Comparison of ENCODE assay signal across 15 cellular contexts in genomic region chr2:30201990-30202389, GRCh38. TPM values are rescaled to one million over a fixed set of nuclear protein-coding genes. Genes with fewer than 3 reads are reported as not detected.
A peak's percentile ranks its signal among the peaks of the same experiment; 100 is the strongest.
DNase-seq lines count a peak whose midpoint lies in the region; ATAC-seq, FAIRE-seq and TF ChIP-seq lines count a peak whose summit lies in the region.
"Had no signal": no experiment of that assay in that cellular context is flagged by ENCODE, and none has a peak within 500 bp of the region (broad histone marks: within the 10 kb centered on the region; RNA-seq: fewer than 3 reads in every experiment).

No MANE protein-coding gene starts in this region.

- intact Hi-C loops in activated CD4-positive, alpha-beta T cell treated with anti-CD3 and anti-CD28 coated beads, Interleukin-2, amount 10 ng/mL, durations not matched to agents 24 days and 14 days (cut with micrococcal nuclease): no loop called here

- WGBS in upper lobe of left lung, 2 donors: 38 to 41% methylated on average over 1 of the region's 1 CpG

- FAIRE-seq in frontal cortex (lab: Jason Lieb, UNC): no peak
- FAIRE-seq: G401.6 had no signal

- peaks cover 7% of the 10 kb centered on the region for H3K27me3 Mint-ChIP-seq in activated CD4-positive, alpha-beta T cell treated with anti-CD3 and anti-CD28 coated beads, Interleukin-2, amount 10 ng/mL, durations not matched to agents 24 days and 14 days
- H3K27me3 Mint-ChIP-seq: CD8-positive, alpha-beta memory T cell had no signal

- H3K9ac ChIP-seq in SK-N-MC (ENCODE audit: insufficient read length): peak overlapping the region; percentile 39

- TF ChIP-seq CTCF in upper lobe of left lung (IDR thresholded peaks at IDR 0.05): no peak

- ATAC-seq in upper lobe of left lung (ENCODE audit: low FRiP score in 2 of 2) (peak in 1 of 2 donors; percentile 80), GM21381 (IDR thresholded peaks at IDR 0.05; ENCODE audit: unreplicated experiment) (no peak)

- H3K4me3 Mint-ChIP-seq in activated CD4-positive, alpha-beta T cell treated with anti-CD3 and anti-CD28 coated beads, Interleukin-2, amount 10 ng/mL, durations not matched to agents 24 days and 14 days: no peak overlapping the region
- H3K4me3 Mint-ChIP-seq: CD8-positive, alpha-beta memory T cell; dendritic cell treated with granulocyte-macrophage colony-stimulating factor and Interleukin-4, amounts not matched to agents 40 ng/mL and 50 ng/mL, for 4 days had no signal

- no peak for TF ChIP-seq POLR2A in upper lobe of left lung (IDR thresholded peaks at IDR 0.05)

- H3K36me3 Mint-ChIP-seq in activated CD4-positive, alpha-beta T cell treated with anti-CD3 and anti-CD28 coated beads, Interleukin-2, amount 10 ng/mL, durations not matched to agents 24 days and 14 days (ENCODE audit: low read depth): no peaks in the 10 kb centered on the region
- H3K36me3 Mint-ChIP-seq: CD8-positive, alpha-beta memory T cell had no signal

- H3K4me1 ChIP-seq in upper lobe of left lung: peaks cover 2 to 28% (median 16%) of the 10 kb centered on the region in 4 donors
- H3K4me1 ChIP-seq: prostate gland had no signal

- no peaks in the 10 kb centered on the region for H3K27me3 ChIP-seq in upper lobe of left lung

- H3K27ac Mint-ChIP-seq in activated CD4-positive, alpha-beta T cell treated with anti-CD3 and anti-CD28 coated beads, Interleukin-2, amount 10 ng/mL, durations not matched to agents 24 days and 14 days: no peak overlapping the region
- H3K27ac Mint-ChIP-seq: dendritic cell treated with granulocyte-macrophage colony-stimulating factor and Interleukin-4, amounts not matched to agents 40 ng/mL and 50 ng/mL, for 4 days had no signal

- DNase-seq in SK-N-MC (ENCODE audit: low read depth, low spot score) (no peak), frontal cortex (ENCODE audit: low spot score in 2 of 2) (peak; percentile 35 to 46), mucosa of gallbladder (ENCODE audit: low spot score) (peak; percentile 32), upper lobe of left lung (no peak), HCEC 1CT (no peak)
- DNase-seq in effector CD4-positive, alpha-beta T cell: no peak
- no peak for DNase-seq in activated CD4-positive, alpha-beta T cell treated with anti-CD3 and anti-CD28 coated beads, Interleukin-2, amount 10 ng/mL, durations not matched to agents 24 days and 14 days
- DNase-seq: activated CD4-positive, alpha-beta T cell treated with anti-CD3 and anti-CD28 coated beads, Interleukin-2, amount 50 U/mL, for 1 hour; CD8-positive, alpha-beta memory T cell; NCI-H1436; NCI-H524 had no signal

- no peak for TF ChIP-seq EP300 in upper lobe of left lung (IDR thresholded peaks at IDR 0.05)

- no peaks in the 10 kb centered on the region for H3K9me3 Mint-ChIP-seq in activated CD4-positive, alpha-beta T cell treated with anti-CD3 and anti-CD28 coated beads, Interleukin-2, amount 10 ng/mL, durations not matched to agents 24 days and 14 days
- H3K9me3 Mint-ChIP-seq: CD8-positive, alpha-beta memory T cell; dendritic cell treated with granulocyte-macrophage colony-stimulating factor and Interleukin-4, amounts not matched to agents 40 ng/mL and 50 ng/mL, for 4 days had no signal

- H3K4me1 Mint-ChIP-seq in activated CD4-positive, alpha-beta T cell treated with anti-CD3 and anti-CD28 coated beads, Interleukin-2, amount 10 ng/mL, durations not matched to agents 24 days and 14 days: no peaks in the 10 kb centered on the region

- H3K27ac ChIP-seq in SK-N-MC (peak overlapping the region; percentile 88), upper lobe of left lung (peak overlapping the region in 3 of 4 donors; percentile 5 to 23 (median 21))
- H3K27ac ChIP-seq: prostate gland had no signal

- no peak overlapping the region; the same call in 1 of the 2 replicates for H3K4me3 ChIP-seq in SK-N-MC
- H3K4me3 ChIP-seq in upper lobe of left lung: no peak overlapping the region
- H3K4me3 ChIP-seq: prostate gland had no signal

- H3K36me3 ChIP-seq in SK-N-MC (ENCODE audit: insufficient read depth, low read length) (no peaks in the 10 kb centered on the region), upper lobe of left lung (no peaks in the 10 kb centered on the region)
- H3K36me3 ChIP-seq: prostate gland had no signal

- H3K9me3 ChIP-seq in SK-N-MC (ENCODE audit: low read depth, low read length): no peaks in the 10 kb centered on the region
- no peaks in the 10 kb centered on the region for H3K9me3 ChIP-seq in upper lobe of left lung
- H3K9me3 ChIP-seq: prostate gland had no signal

RNA-seq across cellular contexts. Expression of gene LBH, which starts 29.3 kb away (rescaled TPM):
- 68.9 TPM for total RNA-seq in frontal cortex
- total RNA-seq in mucosa of gallbladder: 114 TPM
- 100 to 1,000 TPM in 4 of 6 donors, 10 to 100 TPM in 2; 45.6 to 270 (median 154) TPM for total RNA-seq in upper lobe of left lung
- 176 and 184 TPM in 2 replicates for total RNA-seq in activated CD4-positive, alpha-beta T cell treated with anti-CD3 and anti-CD28 coated beads, Interleukin-2, amount 10 ng/mL, durations not matched to agents 24 days and 14 days

RNA-seq across cellular contexts. Expression of gene YPEL5, which starts 55.2 kb away (rescaled TPM):
- 133 TPM for total RNA-seq in frontal cortex
- 133 TPM for total RNA-seq in mucosa of gallbladder
- 100 to 1,000 TPM in 2 of 6 donors, 10 to 100 TPM in 4; 51.9 to 107 (median 85.8) TPM for total RNA-seq in upper lobe of left lung
- total RNA-seq in activated CD4-positive, alpha-beta T cell treated with anti-CD3 and anti-CD28 coated beads, Interleukin-2, amount 10 ng/mL, durations not matched to agents 24 days and 14 days: 16.8 and 19.6 TPM in 2 replicates

Comparison
In these comparisons a context has a peak if more than half of its experiments do, and no peak if none do; other contexts are left out.
1. DNase-seq: peak in frontal cortex (2 of 2) and mucosa of gallbladder (single experiment); none in SK-N-MC (single experiment), upper lobe of left lung (0 of 2), HCEC 1CT (single experiment), effector CD4-positive, alpha-beta T cell (single experiment) and activated CD4-positive, alpha-beta T cell treated with anti-CD3 and anti-CD28 coated beads, Interleukin-2, amount 10 ng/mL, durations not matched to agents 24 days and 14 days (single experiment).